Comparison of ENCODE assay signal across 8 cellular contexts in genomic region chr10:91389636-91390512, GRCh38. TPM values are rescaled to one million over a fixed set of nuclear protein-coding genes. Genes with fewer than 3 reads are reported as not detected.
DNase-seq lines count a peak whose midpoint lies in the region; ATAC-seq and TF ChIP-seq lines count a peak whose summit lies in the region.

No MANE protein-coding gene starts in this region.

- ATAC-seq in GM21619 (IDR thresholded peaks at IDR 0.05; ENCODE audit: unreplicated experiment): peak; percentile 85

- no peak overlapping the region for H3K18ac ChIP-seq in mesendoderm (ENCODE audit: low read length)

- no peaks in the 10 kb centered on the region for H3K9me3 Mint-ChIP-seq in activated CD4-positive, alpha-beta T cell treated with anti-CD3 and anti-CD28 coated beads, Interleukin-2, amount 10 ng/mL, durations not matched to agents 24 days and 14 days

- H3K9me2 ChIP-seq in PC-9 (ENCODE audit: insufficient read depth): no peaks in the 10 kb centered on the region

- H3K27me3 ChIP-seq in PC-9 (ENCODE audit: insufficient read depth, low read depth) (0 out of 2 replicates have a peak, but pooled peaks cover 4% of the 10 kb centered on the region), mesendoderm (ENCODE audit: insufficient read depth, low read length, poor library complexity) (no peaks in the 10 kb centered on the region)

- H3K23ac ChIP-seq in mesendoderm (ENCODE audit: low read length): no peak overlapping the region

- no peak overlapping the region for H2AK5ac ChIP-seq in mesendoderm (ENCODE audit: low read length)

- CTCF ChIA-PET in PC-9 (lab: Charles Lee): no interaction called here

- no peaks in the 10 kb centered on the region for H3K9me3 ChIP-seq in PC-9 (ENCODE audit: insufficient read depth, low read depth)

- H3K4me3 ChIP-seq in PC-9 (peak overlapping the region; percentile 32; the same call in 1 of the 2 replicates), mesendoderm (ENCODE audit: low read length) (no peak overlapping the region)

- H4K5ac ChIP-seq in mesendoderm (ENCODE audit: low read length): no peak overlapping the region

- TF ChIP-seq EP300 in Ishikawa (IDR thresholded peaks at IDR 0.05; ENCODE audit: borderline replicate concordance): no peak

- H3K4ac ChIP-seq in mesendoderm (ENCODE audit: low read depth, low read length): no peak overlapping the region

- no peak overlapping the region for H3K27ac ChIP-seq in PC-9
- no peak overlapping the region for H3K27ac ChIP-seq in mesendoderm (ENCODE audit: low read depth, low read length)

- no peaks in the 10 kb centered on the region for H3K4me1 ChIP-seq in PC-9 (replicated peaks; ENCODE audit: insufficient read depth)
- H3K4me1 ChIP-seq in mesendoderm (ENCODE audit: control insufficient read depth, low read depth, low read length): no peaks in the 10 kb centered on the region

- H3K36me3 ChIP-seq in PC-9 (ENCODE audit: low read depth) (no peaks in the 10 kb centered on the region), mesendoderm (ENCODE audit: control insufficient read depth, insufficient read depth, low read length) (no peaks in the 10 kb centered on the region)

- H2BK120ac ChIP-seq in mesendoderm (ENCODE audit: low read depth, low read length): no peak overlapping the region

- H3K4me1 Mint-ChIP-seq in activated CD4-positive, alpha-beta T cell treated with anti-CD3 and anti-CD28 coated beads, Interleukin-2, amount 10 ng/mL, durations not matched to agents 24 days and 14 days: peaks cover 6% of the 10 kb centered on the region

- no peaks in the 10 kb centered on the region for H3K79me1 ChIP-seq in mesendoderm (ENCODE audit: low read length)

- H3K79me2 ChIP-seq in PC-9 (ENCODE audit: low read depth): no peaks in the 10 kb centered on the region
- no peaks in the 10 kb centered on the region for H3K79me2 ChIP-seq in mesendoderm (ENCODE audit: control insufficient read depth, insufficient read depth, low read length)

- H2AFZ ChIP-seq in PC-9: peak overlapping the region; percentile 61; the same call in 1 of the 2 replicates

- H4K8ac ChIP-seq in mesendoderm (ENCODE audit: low read depth, low read length): no peak overlapping the region

- no peaks in the 10 kb centered on the region for H3K36me3 Mint-ChIP-seq in activated CD4-positive, alpha-beta T cell treated with anti-CD3 and anti-CD28 coated beads, Interleukin-2, amount 10 ng/mL, durations not matched to agents 24 days and 14 days (ENCODE audit: low read depth)

- no peak overlapping the region for H3K4me3 Mint-ChIP-seq in activated CD4-positive, alpha-beta T cell treated with anti-CD3 and anti-CD28 coated beads, Interleukin-2, amount 10 ng/mL, durations not matched to agents 24 days and 14 days

- no peaks in the 10 kb centered on the region for H3F3A ChIP-seq in PC-9 (ENCODE audit: insufficient read depth, low read depth)

- H3K27me3 Mint-ChIP-seq in activated CD4-positive, alpha-beta T cell treated with anti-CD3 and anti-CD28 coated beads, Interleukin-2, amount 10 ng/mL, durations not matched to agents 24 days and 14 days: peaks cover 20% of the 10 kb centered on the region

- H3K9ac ChIP-seq in mesendoderm (ENCODE audit: low read length): no peak overlapping the region

- peak overlapping the region; percentile 18 for H3K27ac Mint-ChIP-seq in activated CD4-positive, alpha-beta T cell treated with anti-CD3 and anti-CD28 coated beads, Interleukin-2, amount 10 ng/mL, durations not matched to agents 24 days and 14 days

- H4K20me1 ChIP-seq in PC-9 (ENCODE audit: insufficient read depth): no peaks in the 10 kb centered on the region

- peak; percentile 76 for TF ChIP-seq RAD21 in Ishikawa (IDR thresholded peaks at IDR 0.05; ENCODE audit: low read depth)

- intact Hi-C loops in activated CD4-positive, alpha-beta T cell treated with anti-CD3 and anti-CD28 coated beads, Interleukin-2, amount 10 ng/mL, durations not matched to agents 24 days and 14 days (cut with micrococcal nuclease): loop anchor here (1.0 to 5.0 kb wide), 5 partner anchors 93 to 523 kb away; no protein-coding TSS in a partner anchor
- intact Hi-C loops in PC-9 (cut with micrococcal nuclease; ENCODE audit: unreplicated experiment): loop anchor here (2.0 kb wide), 1 partner anchor 245 kb away; no protein-coding TSS in a partner anchor

- POLR2A ChIA-PET in PC-9 (lab: Charles Lee; ENCODE audit: unreplicated experiment): no interaction called here

- TF ChIP-seq CTCF in PC-9 (conservative IDR thresholded peaks at IDR 0.05): peak; percentile 72

- H2BK15ac ChIP-seq in mesendoderm (replicated peaks; ENCODE audit: low read depth): no peak overlapping the region

- DNase-seq in activated CD4-positive, alpha-beta T cell treated with anti-CD3 and anti-CD28 coated beads, Interleukin-2, amount 10 ng/mL, durations not matched to agents 24 days and 14 days: peak; percentile 78
- no peak for DNase-seq in activated CD4-positive, alpha-beta T cell treated with anti-CD3 and anti-CD28 coated beads, Interleukin-2, amount 50 U/mL, for 1 hour
- DNase-seq in PC-9 (no peak), dermis microvascular lymphatic vessel endothelial cell (ENCODE audit: low read depth in 2 of 2) (peak; percentile 66 to 68), mesendoderm (peak; percentile 37), UCSD-AML1 (lab: John Stamatoyannopoulos, UW; ENCODE audit: unreplicated experiment) (no peak)

- H3K4me2 ChIP-seq in PC-9: peak overlapping the region; percentile 74
- no peak overlapping the region for H3K4me2 ChIP-seq in mesendoderm (ENCODE audit: low read length)

- H2BK5ac ChIP-seq in mesendoderm (ENCODE audit: low read length): no peak overlapping the region

- H3K56ac ChIP-seq in mesendoderm (ENCODE audit: low read length): no peak overlapping the region

- BruUV-seq in PC-9 (replicated peaks; lab: Mats Ljungman, UMichigan): no TSS peak

- no CpG with 5 or more reads among the region's 8 CpGs for WGBS in mesendoderm (ENCODE audit: extremely low coverage, insufficient coverage, low lambda C conversion rate)

TF ChIP-seq in Ishikawa, 13 proteins besides CTCF, POLR2A, EP300 and RAD21:
- no peak for TF ChIP-seq EGR1 (IDR thresholded peaks at IDR 0.05)
- TF ChIP-seq FOXM1 (IDR thresholded peaks at IDR 0.05; ENCODE audit: borderline replicate concordance, low read depth): no peak
- no peak for TF ChIP-seq TCF12 (IDR thresholded peaks at IDR 0.05; ENCODE audit: low read depth)
- no peak for TF ChIP-seq CEBPB (IDR thresholded peaks at IDR 0.05)
- TF ChIP-seq CREB1 (IDR thresholded peaks at IDR 0.05; ENCODE audit: low read depth): no peak
- no peak for TF ChIP-seq TEAD4 (IDR thresholded peaks at IDR 0.05)
- no peak for TF ChIP-seq REST (IDR thresholded peaks at IDR 0.05; ENCODE audit: low read depth)
- no peak for TF ChIP-seq USF1 (IDR thresholded peaks at IDR 0.05)

RNA-seq across cellular contexts. Expression of gene HECTD2, which starts 20.3 kb away (rescaled TPM):
- total RNA-seq in activated CD4-positive, alpha-beta T cell treated with anti-CD3 and anti-CD28 coated beads, Interleukin-2, amount 10 ng/mL, durations not matched to agents 24 days and 14 days: 4.5 and 5.5 TPM in 2 replicates
- total RNA-seq in PC-9 (2021) (3.2 and 5.2 TPM in 2 replicates), dermis microvascular lymphatic vessel endothelial cell (4.1 and 6.2 TPM in 2 replicates)
- 14.8 TPM for polyA plus RNA-seq in mesendoderm (2013, experiment 1 of 2)
- polyA plus RNA-seq in mesendoderm (2013, experiment 2 of 2): 14.7 TPM

Comparison
In these comparisons a context has a peak if more than half of its experiments do, and no peak if none do; other contexts are left out.
1. DNase-seq: peak in activated CD4-positive, alpha-beta T cell treated with anti-CD3 and anti-CD28 coated beads, Interleukin-2, amount 10 ng/mL, durations not matched to agents 24 days and 14 days (single experiment), dermis microvascular lymphatic vessel endothelial cell (2 of 2) and mesendoderm (single experiment); none in activated CD4-positive, alpha-beta T cell treated with anti-CD3 and anti-CD28 coated beads, Interleukin-2, amount 50 U/mL, for 1 hour (single experiment), PC-9 (0 of 2) and UCSD-AML1 (single experiment).